Comparison of ENCODE assay signal across 28 cellular contexts in the genomic region with DNA sequence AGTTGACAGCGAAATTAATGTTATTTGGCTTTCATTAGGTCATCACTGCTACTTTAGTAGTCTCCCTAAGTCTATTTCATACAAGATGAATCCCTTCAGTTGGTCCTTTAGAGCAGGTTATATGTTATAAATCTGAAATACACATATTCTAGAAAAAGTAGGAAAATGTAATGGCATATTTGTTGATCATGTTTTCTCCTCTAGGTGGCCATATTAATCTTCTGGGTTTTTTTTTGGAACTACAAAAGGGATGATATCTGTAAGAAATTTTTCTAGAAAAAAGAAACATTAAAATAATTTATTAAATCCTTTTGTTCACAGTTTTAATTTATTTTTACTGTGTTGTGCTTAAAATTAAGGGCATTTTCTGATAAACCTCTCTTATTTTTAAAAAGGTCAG.
DNase-seq lines count a peak whose midpoint lies in the region; ATAC-seq, FAIRE-seq and TF ChIP-seq lines count a peak whose summit lies in the region.
"Had no signal": no experiment of that assay in that cellular context is flagged by ENCODE, and none has a peak within 500 bp of the region (broad histone marks: within the 10 kb centered on the region; RNA-seq: fewer than 3 reads in every experiment).

No MANE protein-coding gene starts in this region.

- H3K4me3 ChIP-seq in foreskin fibroblast (ENCODE audit: low read depth in 1 of 2, low read length in 2 of 2) = no peak overlapping the region
- no peak overlapping the region for H3K4me3 ChIP-seq in CD8-positive, alpha-beta memory T cell (ENCODE audit: low read length)
- H3K4me3 ChIP-seq: spleen, upper lobe of right lung had no signal

- POLR2A ChIA-PET in CD8-positive, alpha-beta memory T cell (lab: Charles Lee) = no interaction called here

- H3K27ac Mint-ChIP-seq in CD8-positive, alpha-beta memory T cell = no peak overlapping the region
- H3K27ac Mint-ChIP-seq: activated naive CD4-positive, alpha-beta T cell treated with anti-CD3 and anti-CD28 coated beads, Interleukin-2, amount 50 U/mL, for 24 hours; activated T-helper 1 cell treated with anti-CD3 and anti-CD28 coated beads, Interleukin-12 subunit alpha, Interleukin-12 subunit beta, Interleukin-2, Interleukin-4 antibody, amounts not matched to agents 30 ng/mL and 10 ng/mL and 1 ng/mL, durations not matched to agents 14 hours and 24 hours and 36 hours; CD14-positive monocyte; dendritic cell treated with granulocyte-macrophage colony-stimulating factor and Interleukin-4, amounts not matched to agents 40 ng/mL and 50 ng/mL, for 4 days; stimulated activated effector memory CD8-positive, alpha-beta T cell treated with anti-CD3 and anti-CD28 coated beads, Interleukin-12 subunit alpha, Interleukin-12 subunit beta, amount 100 ng/mL, for 72 hours; WTC11 had no signal

- no peak overlapping the region for H3K27ac ChIP-seq in CD8-positive, alpha-beta memory T cell (ENCODE audit: low read depth, low read length)
- H3K27ac ChIP-seq: neutrophil, spleen, upper lobe of right lung had no signal

- no peaks in the 10 kb centered on the region for H3K4me1 ChIP-seq in CD8-positive, alpha-beta memory T cell (ENCODE audit: insufficient read depth, low read length)
- H3K4me1 ChIP-seq: spleen, upper lobe of right lung had no signal

- DNase-seq in RKO (ENCODE audit: low spot score) (peak; percentile 21), foreskin fibroblast (peak in 1 of 2 donors; percentile 6), NCI-H146 (lab: John Stamatoyannopoulos, UW) (no peak), NCI-H1048 (lab: John Stamatoyannopoulos, UW) (no peak)
- no peak for DNase-seq in CD8-positive, alpha-beta memory T cell
- DNase-seq: anterior cingulate cortex; caudate nucleus; HCEC 1CT; head of caudate nucleus; mammary epithelial cell; NCI-H446 treated with DMSO at 0.1 percent for 48 hours; RPMI8226; spleen; stimulated activated CD4-positive, alpha-beta T cell treated with anti-CD3 and anti-CD28 coated beads, Interleukin-2, amount 100 ng/mL, for 48 hours; substantia nigra; T-helper 9 cell; upper lobe of right lung had no signal

- FAIRE-seq in A204.1 (lab: Jason Lieb, UNC) = peak; percentile 85
- peak; percentile 89 for FAIRE-seq in G401.6 (lab: Jason Lieb, UNC)
- FAIRE-seq: endometrium had no signal

- H3K9me3 ChIP-seq in CD8-positive, alpha-beta memory T cell (ENCODE audit: low read length) = no peaks in the 10 kb centered on the region
- H3K9me3 ChIP-seq: neutrophil, spleen, upper lobe of right lung had no signal

- H3K4me1 Mint-ChIP-seq in CD8-positive, alpha-beta memory T cell = no peaks in the 10 kb centered on the region
- H3K4me1 Mint-ChIP-seq: activated naive CD4-positive, alpha-beta T cell treated with anti-CD3 and anti-CD28 coated beads, Interleukin-2, amount 50 U/mL, for 24 hours; CD14-positive monocyte; stimulated activated effector memory CD8-positive, alpha-beta T cell treated with anti-CD3 and anti-CD28 coated beads, Interleukin-12 subunit alpha, Interleukin-12 subunit beta, amount 100 ng/mL, for 72 hours; WTC11 had no signal

- no peaks in the 10 kb centered on the region for H3K36me3 Mint-ChIP-seq in CD8-positive, alpha-beta memory T cell
- H3K36me3 Mint-ChIP-seq: activated naive CD4-positive, alpha-beta T cell treated with anti-CD3 and anti-CD28 coated beads, Interleukin-2, amount 50 U/mL, for 24 hours; CD14-positive monocyte; stimulated activated effector memory CD8-positive, alpha-beta T cell treated with anti-CD3 and anti-CD28 coated beads, Interleukin-12 subunit alpha, Interleukin-12 subunit beta, amount 100 ng/mL, for 72 hours had no signal

- H3K9me3 Mint-ChIP-seq in CD8-positive, alpha-beta memory T cell = peaks cover 0 to 2% (median 0%) of the 10 kb centered on the region in 5 donors
- H3K9me3 Mint-ChIP-seq: activated naive CD4-positive, alpha-beta T cell treated with anti-CD3 and anti-CD28 coated beads, Interleukin-2, amount 50 U/mL, for 24 hours; activated T-helper 1 cell treated with anti-CD3 and anti-CD28 coated beads, Interleukin-12 subunit alpha, Interleukin-12 subunit beta, Interleukin-2, Interleukin-4 antibody, amounts not matched to agents 30 ng/mL and 10 ng/mL and 1 ng/mL, durations not matched to agents 14 hours and 24 hours and 36 hours had no signal

- no peaks in the 10 kb centered on the region for H3K27me3 ChIP-seq in CD8-positive, alpha-beta memory T cell (ENCODE audit: insufficient read depth, low read length, poor library complexity, severe bottlenecking)
- H3K27me3 ChIP-seq: neutrophil, spleen, upper lobe of right lung had no signal

- no peak overlapping the region for H3K4me3 Mint-ChIP-seq in CD8-positive, alpha-beta memory T cell
- H3K4me3 Mint-ChIP-seq: activated naive CD4-positive, alpha-beta T cell treated with anti-CD3 and anti-CD28 coated beads, Interleukin-2, amount 50 U/mL, for 24 hours; activated T-helper 1 cell treated with anti-CD3 and anti-CD28 coated beads, Interleukin-12 subunit alpha, Interleukin-12 subunit beta, Interleukin-2, Interleukin-4 antibody, amounts not matched to agents 30 ng/mL and 10 ng/mL and 1 ng/mL, durations not matched to agents 14 hours and 24 hours and 36 hours; CD14-positive monocyte; dendritic cell treated with granulocyte-macrophage colony-stimulating factor and Interleukin-4, amounts not matched to agents 40 ng/mL and 50 ng/mL, for 4 days; stimulated activated effector memory CD8-positive, alpha-beta T cell treated with anti-CD3 and anti-CD28 coated beads, Interleukin-12 subunit alpha, Interleukin-12 subunit beta, amount 100 ng/mL, for 72 hours; WTC11 had no signal

- CTCF ChIA-PET in CD8-positive, alpha-beta memory T cell (lab: Charles Lee) = no interaction called here

- peak; percentile 11 for TF ChIP-seq CTCF in foreskin fibroblast (IDR thresholded peaks at IDR 0.05; ENCODE audit: low read depth, low read length)

- no peaks in the 10 kb centered on the region for H3K36me3 ChIP-seq in CD8-positive, alpha-beta memory T cell (ENCODE audit: insufficient read depth, low read length)
- H3K36me3 ChIP-seq: neutrophil, spleen, upper lobe of right lung had no signal

- ATAC-seq in HG02759 (IDR thresholded peaks at IDR 0.05; ENCODE audit: unreplicated experiment) = no peak
- ATAC-seq: stimulated activated effector memory CD8-positive, alpha-beta T cell treated with anti-CD3 and anti-CD28 coated beads, Interleukin-12 subunit alpha, Interleukin-12 subunit beta, amount 100 ng/mL, for 72 hours; upper lobe of right lung; WTC11 had no signal

- H3K27me3 Mint-ChIP-seq in CD8-positive, alpha-beta memory T cell = peaks cover 0 to 12% of the 10 kb centered on the region in 2 donors
- H3K27me3 Mint-ChIP-seq: dendritic cell treated with granulocyte-macrophage colony-stimulating factor and Interleukin-4, amounts not matched to agents 40 ng/mL and 50 ng/mL, for 4 days had no signal
